16 cellular contexts compared by ENCODE assay signal in genomic region chr7:133571066-133571465, GRCh38.
"Had no signal": no experiment of that assay in that cellular context is flagged by ENCODE, and none has a peak within 500 bp of the region (broad histone marks: within the 10 kb centered on the region; RNA-seq: fewer than 3 reads in every experiment).

No MANE protein-coding gene starts in this region.

- H3K36me3 ChIP-seq: colonic mucosa, right atrium auricular region, spleen, tibial nerve, vagina had no signal

- H3K9me3 ChIP-seq: colonic mucosa, right atrium auricular region, vagina had no signal

- H3K27ac ChIP-seq: colonic mucosa, right atrium auricular region, spleen, tibial nerve, vagina had no signal

- H3K4me3 ChIP-seq: colonic mucosa, right atrium auricular region, spleen, tibial nerve, vagina had no signal

- H3K4me1 ChIP-seq: colonic mucosa had no signal

- H3K27me3 ChIP-seq: colonic mucosa, right atrium auricular region, spleen, tibial nerve, vagina had no signal

- DNase-seq: activated CD4-positive, alpha-beta memory T cell treated with anti-CD3 and anti-CD28 coated beads, Interleukin-2, amount 10 ng/mL, durations not matched to agents 7 days and 5 days; activated CD8-positive, alpha-beta memory T cell treated with anti-CD3 and anti-CD28 coated beads, Interleukin-2, amount 50 U/mL, for 4 hours; activated naive CD4-positive, alpha-beta T cell; activated T-cell treated with anti-CD3 and anti-CD28 coated beads, Interleukin-2, amount 50 U/mL, for 72 hours; colonic mucosa; head of caudate nucleus; islet precursor cell; natural killer cell; nucleus accumbens; spleen; stimulated activated CD4-positive, alpha-beta T cell treated with anti-CD3 and anti-CD28 coated beads, Interleukin-1b, Interleukin-23, amount 100 ng/mL, for 48 hours; stimulated activated naive B cell treated with anti-CD40 and anti-IgM and Interleukin-4, amounts not matched to agents 10 μg/mL and 1 μg/mL and 100 μg/mL, for 72 hours; T-helper 9 cell had no signal
